1 cellular context compared by ENCODE assay signal in the genomic region with DNA sequence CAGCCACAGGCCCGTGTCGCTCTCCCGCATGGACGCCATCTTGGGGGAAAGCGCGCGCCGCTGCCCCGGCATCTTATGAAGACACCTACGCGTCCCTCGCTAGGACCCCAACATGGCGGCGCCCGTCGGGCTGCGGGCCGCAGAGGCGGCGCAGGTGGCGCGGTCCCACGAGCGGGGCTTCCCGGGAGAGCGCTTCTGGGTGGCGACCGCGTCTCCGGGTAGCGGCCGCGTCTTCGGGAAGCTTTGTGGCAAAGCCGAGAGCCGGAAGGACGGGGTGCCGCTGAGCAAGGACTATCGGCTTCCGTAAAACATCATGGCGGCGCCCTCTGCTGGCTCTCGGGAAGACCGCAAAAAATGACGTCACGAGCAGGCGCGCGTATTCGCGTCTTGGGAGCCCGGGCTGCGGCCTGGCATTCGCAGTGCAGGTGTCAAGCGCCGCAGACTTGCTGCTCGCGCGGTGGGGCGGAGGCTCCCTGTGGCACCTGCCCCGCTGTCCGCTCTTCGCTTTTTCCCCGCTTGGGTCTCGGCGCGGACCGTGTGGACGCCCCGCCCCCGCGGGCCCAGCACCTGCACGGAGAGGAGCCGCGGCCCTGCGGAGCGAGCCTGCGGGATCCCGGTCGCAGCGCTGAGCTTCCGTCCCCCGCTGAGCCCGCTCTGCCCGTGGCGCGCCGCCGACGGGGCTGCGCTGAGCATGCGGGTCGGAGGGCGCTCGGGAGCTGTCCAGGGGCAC.
A peak's percentile ranks its signal among the peaks of the same experiment; 100 is the strongest.
TF ChIP-seq lines count a peak whose summit lies in the region.

A gene (minus strand): TSS at position 54 of the 730 bp plus-strand sequence. CDS start 15 bp downstream, at position 39.

TF ChIP-seq in HepG2, 621 proteins besides CTCF, POLR2A, EP300 and RAD21 (continued from another document and continues in another):
- TF ChIP-seq, protein P1, sequence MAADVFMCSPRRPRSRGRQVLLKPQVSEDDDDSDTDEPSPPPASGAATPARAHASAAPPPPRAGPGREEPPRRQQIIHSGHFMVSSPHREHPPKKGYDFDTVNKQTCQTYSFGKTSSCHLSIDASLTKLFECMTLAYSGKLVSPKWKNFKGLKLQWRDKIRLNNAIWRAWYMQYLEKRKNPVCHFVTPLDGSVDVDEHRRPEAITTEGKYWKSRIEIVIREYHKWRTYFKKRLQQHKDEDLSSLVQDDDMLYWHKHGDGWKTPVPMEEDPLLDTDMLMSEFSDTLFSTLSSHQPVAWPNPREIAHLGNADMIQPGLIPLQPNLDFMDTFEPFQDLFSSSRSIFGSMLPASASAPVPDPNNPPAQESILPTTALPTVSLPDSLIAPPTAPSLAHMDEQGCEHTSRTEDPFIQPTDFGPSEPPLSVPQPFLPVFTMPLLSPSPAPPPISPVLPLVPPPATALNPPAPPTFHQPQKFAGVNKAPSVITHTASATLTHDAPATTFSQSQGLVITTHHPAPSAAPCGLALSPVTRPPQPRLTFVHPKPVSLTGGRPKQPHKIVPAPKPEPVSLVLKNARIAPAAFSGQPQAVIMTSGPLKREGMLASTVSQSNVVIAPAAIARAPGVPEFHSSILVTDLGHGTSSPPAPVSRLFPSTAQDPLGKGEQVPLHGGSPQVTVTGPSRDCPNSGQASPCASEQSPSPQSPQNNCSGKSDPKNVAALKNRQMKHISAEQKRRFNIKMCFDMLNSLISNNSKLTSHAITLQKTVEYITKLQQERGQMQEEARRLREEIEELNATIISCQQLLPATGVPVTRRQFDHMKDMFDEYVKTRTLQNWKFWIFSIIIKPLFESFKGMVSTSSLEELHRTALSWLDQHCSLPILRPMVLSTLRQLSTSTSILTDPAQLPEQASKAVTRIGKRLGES (CRISPR knock-in tag; IDR thresholded peaks at IDR 0.05; ENCODE audit: borderline replicate concordance): no peak
- TF ChIP-seq ISL2 (CRISPR knock-in tag; IDR thresholded peaks at IDR 0.05): no peak
- 0 out of 2 replicates have a peak, but pooled peaks have one; percentile 19 for TF ChIP-seq ZC3H4 (CRISPR knock-in tag; IDR thresholded peaks at IDR 0.05; ENCODE audit: borderline replicate concordance)
- peak; percentile 86; the same call in 1 of the 2 replicates for TF ChIP-seq ZNF430 (CRISPR knock-in tag; IDR thresholded peaks at IDR 0.05)
- TF ChIP-seq, protein P2, sequence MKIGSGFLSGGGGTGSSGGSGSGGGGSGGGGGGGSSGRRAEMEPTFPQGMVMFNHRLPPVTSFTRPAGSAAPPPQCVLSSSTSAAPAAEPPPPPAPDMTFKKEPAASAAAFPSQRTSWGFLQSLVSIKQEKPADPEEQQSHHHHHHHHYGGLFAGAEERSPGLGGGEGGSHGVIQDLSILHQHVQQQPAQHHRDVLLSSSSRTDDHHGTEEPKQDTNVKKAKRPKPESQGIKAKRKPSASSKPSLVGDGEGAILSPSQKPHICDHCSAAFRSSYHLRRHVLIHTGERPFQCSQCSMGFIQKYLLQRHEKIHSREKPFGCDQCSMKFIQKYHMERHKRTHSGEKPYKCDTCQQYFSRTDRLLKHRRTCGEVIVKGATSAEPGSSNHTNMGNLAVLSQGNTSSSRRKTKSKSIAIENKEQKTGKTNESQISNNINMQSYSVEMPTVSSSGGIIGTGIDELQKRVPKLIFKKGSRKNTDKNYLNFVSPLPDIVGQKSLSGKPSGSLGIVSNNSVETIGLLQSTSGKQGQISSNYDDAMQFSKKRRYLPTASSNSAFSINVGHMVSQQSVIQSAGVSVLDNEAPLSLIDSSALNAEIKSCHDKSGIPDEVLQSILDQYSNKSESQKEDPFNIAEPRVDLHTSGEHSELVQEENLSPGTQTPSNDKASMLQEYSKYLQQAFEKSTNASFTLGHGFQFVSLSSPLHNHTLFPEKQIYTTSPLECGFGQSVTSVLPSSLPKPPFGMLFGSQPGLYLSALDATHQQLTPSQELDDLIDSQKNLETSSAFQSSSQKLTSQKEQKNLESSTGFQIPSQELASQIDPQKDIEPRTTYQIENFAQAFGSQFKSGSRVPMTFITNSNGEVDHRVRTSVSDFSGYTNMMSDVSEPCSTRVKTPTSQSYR (CRISPR knock-in tag; IDR thresholded peaks at IDR 0.05; ENCODE audit: borderline replicate concordance): peak; percentile 29; the same call in 1 of the 2 replicates
- no peak for TF ChIP-seq CENPX (CRISPR knock-in tag; IDR thresholded peaks at IDR 0.05)
- TF ChIP-seq FOXK2 (IDR thresholded peaks at IDR 0.05): no peak
- TF ChIP-seq ZNF850 (CRISPR knock-in tag; conservative IDR thresholded peaks at IDR 0.05): no peak; the same call in 1 of the 2 replicates
- TF ChIP-seq AGO2 (optimal IDR thresholded peaks at IDR 0.05; ENCODE audit: low read depth, low read length): peak; percentile 57
- TF ChIP-seq, protein P3, sequence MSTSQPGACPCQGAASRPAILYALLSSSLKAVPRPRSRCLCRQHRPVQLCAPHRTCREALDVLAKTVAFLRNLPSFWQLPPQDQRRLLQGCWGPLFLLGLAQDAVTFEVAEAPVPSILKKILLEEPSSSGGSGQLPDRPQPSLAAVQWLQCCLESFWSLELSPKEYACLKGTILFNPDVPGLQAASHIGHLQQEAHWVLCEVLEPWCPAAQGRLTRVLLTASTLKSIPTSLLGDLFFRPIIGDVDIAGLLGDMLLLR (CRISPR knock-in tag; IDR thresholded peaks at IDR 0.05): peak; percentile 79; the same call in 1 of the 2 replicates
- no peak for TF ChIP-seq FOXK1 (CRISPR knock-in tag; IDR thresholded peaks at IDR 0.05; ENCODE audit: borderline replicate concordance, low read depth)
- TF ChIP-seq, protein P4, sequence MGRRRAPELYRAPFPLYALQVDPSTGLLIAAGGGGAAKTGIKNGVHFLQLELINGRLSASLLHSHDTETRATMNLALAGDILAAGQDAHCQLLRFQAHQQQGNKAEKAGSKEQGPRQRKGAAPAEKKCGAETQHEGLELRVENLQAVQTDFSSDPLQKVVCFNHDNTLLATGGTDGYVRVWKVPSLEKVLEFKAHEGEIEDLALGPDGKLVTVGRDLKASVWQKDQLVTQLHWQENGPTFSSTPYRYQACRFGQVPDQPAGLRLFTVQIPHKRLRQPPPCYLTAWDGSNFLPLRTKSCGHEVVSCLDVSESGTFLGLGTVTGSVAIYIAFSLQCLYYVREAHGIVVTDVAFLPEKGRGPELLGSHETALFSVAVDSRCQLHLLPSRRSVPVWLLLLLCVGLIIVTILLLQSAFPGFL (CRISPR knock-in tag; IDR thresholded peaks at IDR 0.05): no peak
- TF ChIP-seq NFE2L1 (CRISPR knock-in tag; IDR thresholded peaks at IDR 0.05; ENCODE audit: borderline replicate concordance): no peak
- TF ChIP-seq ZBTB42 (CRISPR knock-in tag; IDR thresholded peaks at IDR 0.05): peak; percentile 70; the same call in 1 of the 2 replicates
- TF ChIP-seq, protein P5, sequence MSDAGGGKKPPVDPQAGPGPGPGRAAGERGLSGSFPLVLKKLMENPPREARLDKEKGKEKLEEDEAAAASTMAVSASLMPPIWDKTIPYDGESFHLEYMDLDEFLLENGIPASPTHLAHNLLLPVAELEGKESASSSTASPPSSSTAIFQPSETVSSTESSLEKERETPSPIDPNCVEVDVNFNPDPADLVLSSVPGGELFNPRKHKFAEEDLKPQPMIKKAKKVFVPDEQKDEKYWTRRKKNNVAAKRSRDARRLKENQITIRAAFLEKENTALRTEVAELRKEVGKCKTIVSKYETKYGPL (CRISPR knock-in tag; IDR thresholded peaks at IDR 0.05): no peak
- TF ChIP-seq ZBTB38 (CRISPR knock-in tag; IDR thresholded peaks at IDR 0.05): peak; percentile 50; the same call in 1 of the 2 replicates
- TF ChIP-seq, protein P6, sequence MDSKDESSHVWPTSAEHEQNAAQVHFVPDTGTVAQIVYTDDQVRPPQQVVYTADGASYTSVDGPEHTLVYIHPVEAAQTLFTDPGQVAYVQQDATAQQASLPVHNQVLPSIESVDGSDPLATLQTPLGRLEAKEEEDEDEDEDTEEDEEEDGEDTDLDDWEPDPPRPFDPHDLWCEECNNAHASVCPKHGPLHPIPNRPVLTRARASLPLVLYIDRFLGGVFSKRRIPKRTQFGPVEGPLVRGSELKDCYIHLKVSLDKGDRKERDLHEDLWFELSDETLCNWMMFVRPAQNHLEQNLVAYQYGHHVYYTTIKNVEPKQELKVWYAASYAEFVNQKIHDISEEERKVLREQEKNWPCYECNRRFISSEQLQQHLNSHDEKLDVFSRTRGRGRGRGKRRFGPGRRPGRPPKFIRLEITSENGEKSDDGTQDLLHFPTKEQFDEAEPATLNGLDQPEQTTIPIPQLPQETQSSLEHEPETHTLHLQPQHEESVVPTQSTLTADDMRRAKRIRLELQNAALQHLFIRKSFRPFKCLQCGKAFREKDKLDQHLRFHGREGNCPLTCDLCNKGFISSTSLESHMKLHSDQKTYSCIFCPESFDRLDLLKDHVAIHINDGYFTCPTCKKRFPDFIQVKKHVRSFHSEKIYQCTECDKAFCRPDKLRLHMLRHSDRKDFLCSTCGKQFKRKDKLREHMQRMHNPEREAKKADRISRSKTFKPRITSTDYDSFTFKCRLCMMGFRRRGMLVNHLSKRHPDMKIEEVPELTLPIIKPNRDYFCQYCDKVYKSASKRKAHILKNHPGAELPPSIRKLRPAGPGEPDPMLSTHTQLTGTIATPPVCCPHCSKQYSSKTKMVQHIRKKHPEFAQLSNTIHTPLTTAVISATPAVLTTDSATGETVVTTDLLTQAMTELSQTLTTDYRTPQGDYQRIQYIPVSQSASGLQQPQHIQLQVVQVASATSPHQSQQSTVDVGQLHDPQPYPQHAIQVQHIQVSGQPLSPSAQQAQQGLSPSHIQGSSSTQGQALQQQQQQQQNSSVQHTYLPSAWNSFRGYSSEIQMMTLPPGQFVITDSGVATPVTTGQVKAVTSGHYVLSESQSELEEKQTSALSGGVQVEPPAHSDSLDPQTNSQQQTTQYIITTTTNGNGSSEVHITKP (CRISPR knock-in tag; IDR thresholded peaks at IDR 0.05; ENCODE audit: low read depth): peak; percentile 35; the same call in 1 of the 2 replicates
- TF ChIP-seq KDM5B (CRISPR knock-in tag; IDR thresholded peaks at IDR 0.05; ENCODE audit: borderline replicate concordance): peak; percentile 94
- TF ChIP-seq ZNF367 (CRISPR knock-in tag; IDR thresholded peaks at IDR 0.05; ENCODE audit: borderline replicate concordance): no peak
- TF ChIP-seq ZNF337 (CRISPR knock-in tag; IDR thresholded peaks at IDR 0.05; ENCODE audit: borderline replicate concordance, low read depth): no peak
- 0 out of 2 replicates have a peak, but pooled peaks have one; percentile 43 for TF ChIP-seq ZNF251 (CRISPR knock-in tag; IDR thresholded peaks at IDR 0.05)
- TF ChIP-seq ZNF570 (CRISPR knock-in tag; IDR thresholded peaks at IDR 0.05; ENCODE audit: borderline replicate concordance): 0 out of 2 replicates have a peak, but pooled peaks have one; percentile 67
- TF ChIP-seq KDM2A (CRISPR knock-in tag; IDR thresholded peaks at IDR 0.05; ENCODE audit: borderline replicate concordance, low read depth): peak; percentile 95
- TF ChIP-seq YEATS4 (CRISPR knock-in tag; IDR thresholded peaks at IDR 0.05; ENCODE audit: borderline replicate concordance): peak; percentile 81; the same call in 1 of the 2 replicates
- peak; percentile 48; the same call in 1 of the 2 replicates for TF ChIP-seq ZNF451 (CRISPR knock-in tag; IDR thresholded peaks at IDR 0.05)
- TF ChIP-seq FOXA1 (IDR thresholded peaks at IDR 0.05): no peak
- no peak; the same call in 1 of the 2 replicates for TF ChIP-seq FOXA1 (CRISPR knock-in tag; IDR thresholded peaks at IDR 0.05)
- peak; percentile 54; the same call in 1 of the 2 replicates for TF ChIP-seq ZNF274 (CRISPR knock-in tag; IDR thresholded peaks at IDR 0.05)
- TF ChIP-seq, protein P7, sequence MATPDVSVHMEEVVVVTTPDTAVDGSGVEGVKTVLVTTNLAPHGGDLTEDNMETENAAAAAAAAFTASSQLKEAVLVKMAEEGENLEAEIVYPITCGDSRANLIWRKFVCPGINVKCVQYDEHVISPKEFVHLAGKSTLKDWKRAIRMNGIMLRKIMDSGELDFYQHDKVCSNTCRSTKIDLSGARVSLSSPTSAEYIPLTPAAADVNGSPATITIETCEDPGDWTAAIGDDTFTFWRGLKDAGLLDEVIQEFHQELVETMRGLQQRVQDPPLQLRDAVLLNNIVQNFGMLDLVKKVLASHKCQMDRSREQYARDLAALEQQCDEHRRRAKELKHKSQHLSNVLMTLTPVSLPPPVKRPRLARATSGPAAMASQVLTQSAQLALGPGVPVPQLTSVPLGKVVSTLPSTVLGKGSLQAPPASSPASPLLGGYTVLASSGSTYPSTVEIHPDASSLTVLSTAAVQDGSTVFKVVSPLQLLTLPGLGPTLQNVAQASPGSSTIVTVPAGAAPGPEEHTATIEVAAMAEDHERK (CRISPR knock-in tag; IDR thresholded peaks at IDR 0.05; ENCODE audit: low read depth): no peak; the same call in 1 of the 2 replicates
- TF ChIP-seq ZNF629 (CRISPR knock-in tag; conservative IDR thresholded peaks at IDR 0.05): no peak
- TF ChIP-seq, protein P8, sequence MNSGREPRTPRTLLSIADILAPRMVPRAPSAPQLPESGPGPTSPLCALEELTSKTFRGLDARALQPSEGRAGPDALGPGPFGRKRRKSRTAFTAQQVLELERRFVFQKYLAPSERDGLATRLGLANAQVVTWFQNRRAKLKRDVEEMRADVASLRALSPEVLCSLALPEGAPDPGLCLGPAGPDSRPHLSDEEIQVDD (CRISPR knock-in tag; IDR thresholded peaks at IDR 0.05; ENCODE audit: borderline replicate concordance): no peak
- TF ChIP-seq, protein P9, sequence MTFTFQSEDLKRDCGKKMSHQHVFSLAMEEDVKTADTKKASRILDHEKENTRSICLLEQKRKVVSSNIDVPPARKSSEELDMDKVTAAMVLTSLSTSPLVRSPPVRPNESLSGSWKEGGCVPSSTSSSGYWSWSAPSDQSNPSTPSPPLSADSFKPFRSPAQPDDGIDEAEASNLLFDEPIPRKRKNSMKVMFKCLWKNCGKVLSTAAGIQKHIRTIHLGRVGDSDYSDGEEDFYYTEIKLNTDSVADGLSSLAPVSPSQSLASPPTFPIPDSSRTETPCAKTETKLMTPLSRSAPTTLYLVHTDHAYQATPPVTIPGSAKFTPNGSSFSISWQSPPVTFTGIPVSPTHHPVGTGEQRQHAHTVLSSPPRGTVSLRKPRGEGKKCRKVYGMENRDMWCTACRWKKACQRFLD (CRISPR knock-in tag; IDR thresholded peaks at IDR 0.05; ENCODE audit: borderline replicate concordance): 0 out of 2 replicates have a peak, but pooled peaks have one; percentile 29
- TF ChIP-seq GABPA (IDR thresholded peaks at IDR 0.05; ENCODE audit: low read depth, low read length): no peak
- TF ChIP-seq GABPA (CRISPR knock-in tag; IDR thresholded peaks at IDR 0.05; ENCODE audit: low read depth): 0 out of 2 replicates have a peak, but pooled peaks have one; percentile 22
- no peak for TF ChIP-seq TOE1 (CRISPR knock-in tag; IDR thresholded peaks at IDR 0.05)
- no peak for TF ChIP-seq RBAK (CRISPR knock-in tag; IDR thresholded peaks at IDR 0.05)
- TF ChIP-seq, protein P10, sequence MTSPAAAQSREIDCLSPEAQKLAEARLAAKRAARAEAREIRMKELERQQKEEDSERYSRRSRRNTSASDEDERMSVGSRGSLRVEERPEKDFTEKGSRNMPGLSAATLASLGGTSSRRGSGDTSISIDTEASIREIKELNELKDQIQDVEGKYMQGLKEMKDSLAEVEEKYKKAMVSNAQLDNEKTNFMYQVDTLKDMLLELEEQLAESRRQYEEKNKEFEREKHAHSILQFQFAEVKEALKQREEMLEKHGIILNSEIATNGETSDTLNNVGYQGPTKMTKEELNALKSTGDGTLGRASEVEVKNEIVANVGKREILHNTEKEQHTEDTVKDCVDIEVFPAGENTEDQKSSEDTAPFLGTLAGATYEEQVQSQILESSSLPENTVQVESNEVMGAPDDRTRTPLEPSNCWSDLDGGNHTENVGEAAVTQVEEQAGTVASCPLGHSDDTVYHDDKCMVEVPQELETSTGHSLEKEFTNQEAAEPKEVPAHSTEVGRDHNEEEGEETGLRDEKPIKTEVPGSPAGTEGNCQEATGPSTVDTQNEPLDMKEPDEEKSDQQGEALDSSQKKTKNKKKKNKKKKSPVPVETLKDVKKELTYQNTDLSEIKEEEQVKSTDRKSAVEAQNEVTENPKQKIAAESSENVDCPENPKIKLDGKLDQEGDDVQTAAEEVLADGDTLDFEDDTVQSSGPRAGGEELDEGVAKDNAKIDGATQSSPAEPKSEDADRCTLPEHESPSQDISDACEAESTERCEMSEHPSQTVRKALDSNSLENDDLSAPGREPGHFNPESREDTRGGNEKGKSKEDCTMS (CRISPR knock-in tag; conservative IDR thresholded peaks at IDR 0.05): no peak
- TF ChIP-seq ZNF567 (CRISPR knock-in tag; IDR thresholded peaks at IDR 0.05; ENCODE audit: borderline replicate concordance): peak; percentile 44; the same call in 1 of the 2 replicates
- no peak for TF ChIP-seq SUZ12 (IDR thresholded peaks at IDR 0.05; ENCODE audit: low read depth, low read length)
